In genomic region chr13:52449323-52450011, GRCh38 we compare ENCODE assay signal across 8 cellular contexts. TPM values are rescaled to one million over a fixed set of nuclear protein-coding genes. Genes with fewer than 3 reads are reported as not detected.
DNase-seq lines count a peak whose midpoint lies in the region; ATAC-seq lines count a peak whose summit lies in the region.

No MANE protein-coding gene starts in this region.

- H3K9ac ChIP-seq in mucosa of rectum (ENCODE audit: low read depth in 1 of 2, low read length in 2 of 2): peak overlapping the region; percentile 94 to 95

- DNase-seq in MG63: no peak
- DNase-seq in cerebellum (ENCODE audit: low spot score): peak; percentile 6
- DNase-seq in NCI-H774 (lab: John Stamatoyannopoulos, UW): no peak
- no peak for DNase-seq in GM03348 (ENCODE audit: low spot score)
- DNase-seq in NCI-H446 treated with DMSO at 0.1 percent for 48 hours (lab: John Stamatoyannopoulos, UW): no peak
- no peak for DNase-seq in DMS153 (lab: John Stamatoyannopoulos, UW)

- H3K36me3 ChIP-seq in MG63 (peaks cover 23% of the 10 kb centered on the region), mucosa of rectum (ENCODE audit: control insufficient read depth in 2 of 2, insufficient read depth in 2 of 2, low read length in 2 of 2) (peaks cover 0 to 2% of the 10 kb centered on the region in 2 donors)

- H3K27ac ChIP-seq in mucosa of rectum (ENCODE audit: low read depth in 2 of 2, low read length in 2 of 2): peak overlapping the region; percentile 94 to 98

- H3K4me3 ChIP-seq in MG63: peak overlapping the region; percentile 63
- peak overlapping the region; percentile 87 to 96 for H3K4me3 ChIP-seq in mucosa of rectum (ENCODE audit: low read length in 2 of 2)

- H3K9me3 ChIP-seq in MG63: no peaks in the 10 kb centered on the region
- no peaks in the 10 kb centered on the region for H3K9me3 ChIP-seq in mucosa of rectum (ENCODE audit: control insufficient read depth in 2 of 2, low read length in 2 of 2)

- no peaks in the 10 kb centered on the region for H3K27me3 ChIP-seq in MG63
- H3K27me3 ChIP-seq in mucosa of rectum (ENCODE audit: control insufficient read depth in 2 of 2, insufficient read depth in 2 of 2, low read length in 2 of 2): no peaks in the 10 kb centered on the region

- peaks cover 14 to 18% of the 10 kb centered on the region in 2 donors for H3K4me1 ChIP-seq in mucosa of rectum (ENCODE audit: control insufficient read depth in 2 of 2, insufficient read depth in 2 of 2, low read length in 2 of 2)

- ATAC-seq in GM18499 (IDR thresholded peaks at IDR 0.05; ENCODE audit: insufficient read depth, unreplicated experiment): peak; percentile 1

RNA-seq across cellular contexts. Expression of gene VPS36, which starts 1.0 kb away (rescaled TPM):
- total RNA-seq in MG63 (2014; rRNA removed; shearing (Covaris generic); ENCODE audit: low replicate concordance): 9.7 and 18.2 TPM in 2 replicates
- total RNA-seq in cerebellum: 67.9 TPM

RNA-seq across cellular contexts. Expression of gene CKAP2, which starts 5.8 kb away (rescaled TPM):
- 42.1 and 52.3 TPM in 2 replicates for total RNA-seq in MG63 (2014; rRNA removed; shearing (Covaris generic); ENCODE audit: low replicate concordance)
- 39.1 TPM for total RNA-seq in cerebellum

RNA-seq across cellular contexts. Expression of gene THSD1, which starts 43.5 kb away (rescaled TPM):
- total RNA-seq in MG63 (2014; rRNA removed; shearing (Covaris generic); ENCODE audit: low replicate concordance): 11.3 and 17.9 TPM in 2 replicates
- 8.3 TPM for total RNA-seq in cerebellum
